ENCODE assay signal across 3 cellular contexts in the genomic region with DNA sequence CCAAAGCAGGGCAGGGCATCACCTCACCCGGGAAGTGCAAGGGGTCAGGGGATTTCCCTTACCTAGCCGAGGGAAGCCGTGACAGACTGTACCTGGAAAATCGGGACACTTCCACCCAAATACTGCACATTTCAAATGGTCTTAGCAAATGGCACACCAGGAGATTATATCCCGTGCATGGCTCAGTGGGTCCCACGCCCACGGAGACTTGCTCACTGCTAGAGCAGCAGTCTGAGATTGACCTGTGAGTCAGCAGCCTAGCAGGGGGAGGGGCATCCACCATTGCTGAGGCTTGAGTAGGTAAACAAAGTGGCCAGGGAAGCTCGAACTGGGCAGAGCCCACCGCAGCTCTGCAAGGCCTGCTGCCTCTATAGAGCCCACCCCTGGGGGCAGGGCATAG. TPM values are rescaled to one million over a fixed set of nuclear protein-coding genes. Genes with fewer than 3 reads are reported as not detected.
"Had no signal": no experiment of that assay in that cellular context is flagged by ENCODE, and none has a peak within 500 bp of the region (broad histone marks: within the 10 kb centered on the region; RNA-seq: fewer than 3 reads in every experiment).

No MANE protein-coding gene starts in this region.

RNA-seq across cellular contexts. Expression of a gene that starts 27.2 kb away (rescaled TPM):
- total RNA-seq: M059J, PC-3, SK-MEL-5 had no signal
